Comparison of ENCODE assay signal across 6 cellular contexts in the genomic region with DNA sequence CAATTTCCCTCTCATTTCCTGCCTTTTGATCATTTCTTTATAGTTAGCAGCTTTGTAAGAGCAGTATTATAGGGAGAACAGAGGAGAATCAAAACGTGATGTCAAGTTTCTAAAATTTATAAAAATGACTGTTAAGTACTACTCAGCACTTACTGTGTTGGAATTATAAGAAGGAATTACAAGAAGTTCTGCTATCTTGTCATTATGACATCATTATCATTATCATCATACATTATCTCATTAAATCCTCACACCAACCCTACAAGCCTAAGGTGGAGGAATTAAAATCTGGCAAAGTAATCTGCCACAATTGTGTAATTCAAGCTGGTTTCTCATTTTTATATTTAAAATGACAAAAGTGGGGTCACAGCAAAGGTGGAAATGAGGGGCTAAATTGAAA.
"Had no signal": no experiment of that assay in that cellular context is flagged by ENCODE, and none has a peak within 500 bp of the region (broad histone marks: within the 10 kb centered on the region; RNA-seq: fewer than 3 reads in every experiment).

No MANE protein-coding gene starts in this region.

- H3K4me3 Mint-ChIP-seq: IgD-negative memory B cell had no signal

- H3K27ac ChIP-seq: HL-60 had no signal

- H3K4me3 ChIP-seq: K562 had no signal

- FAIRE-seq: HTR-8/SVneo, K562 had no signal

- DNase-seq: IMR-90, KG1 had no signal

- ATAC-seq: K562 had no signal

- H3K36me3 Mint-ChIP-seq: IgD-negative memory B cell had no signal

- H3K9me3 Mint-ChIP-seq: IgD-negative memory B cell had no signal
